In genomic region chr17:50593321-50593720, GRCh38 we compare ENCODE assay signal across 14 cellular contexts. TPM values are rescaled to one million over a fixed set of nuclear protein-coding genes. Genes with fewer than 3 reads are reported as not detected.
DNase-seq lines count a peak whose midpoint lies in the region; ATAC-seq, FAIRE-seq and TF ChIP-seq lines count a peak whose summit lies in the region.
"Had no signal": no experiment of that assay in that cellular context is flagged by ENCODE, and none has a peak within 500 bp of the region (broad histone marks: within the 10 kb centered on the region; RNA-seq: fewer than 3 reads in every experiment).

No MANE protein-coding gene starts in this region.

- no peak overlapping the region for H2AFZ ChIP-seq in HepG2 (ENCODE audit: low read length)

- H3K4me1 ChIP-seq in HepG2 (ENCODE audit: insufficient read depth, low read length) (peaks cover 28% of the 10 kb centered on the region), right lobe of liver (peaks cover 0 to 12% (median 0%) of the 10 kb centered on the region in 4 donors), foreskin keratinocyte (peaks cover 4% of the 10 kb centered on the region)

- no peak overlapping the region for H3K4me2 ChIP-seq in HepG2 (ENCODE audit: low read depth, low read length)

- ATAC-seq in HepG2 (peak; percentile 45), right lobe of liver (no peak), left ventricle myocardium superior (peak; percentile 73), foreskin keratinocyte (no peak)
- ATAC-seq: effector memory CD8-positive, alpha-beta T cell; naive thymus-derived CD4-positive, alpha-beta T cell; Panc1 had no signal

- peaks cover 34 to 94% of the 10 kb centered on the region in 2 experiments; a peak in 4 of 5 replicates for H3K27me3 ChIP-seq in HepG2 (ENCODE audit: control insufficient read depth in 1 of 2, insufficient read depth in 2 of 2, low read length in 2 of 2)
- H3K27me3 ChIP-seq in right lobe of liver: no peaks in the 10 kb centered on the region
- H3K27me3 ChIP-seq in foreskin keratinocyte: no peaks in the 10 kb centered on the region

- TF ChIP-seq POLR2A in HepG2 (IDR thresholded peaks at IDR 0.05; ENCODE audit: insufficient read depth in 1 of 2, low read depth in 2 of 2, low read length in 2 of 2) (no peak), right lobe of liver (IDR thresholded peaks at IDR 0.05) (no peak), lower leg skin (IDR thresholded peaks at IDR 0.05) (no peak)

- no peaks in the 10 kb centered on the region for H3K9me3 ChIP-seq in HepG2 (ENCODE audit: low read length)
- H3K9me3 ChIP-seq in right lobe of liver: no peaks in the 10 kb centered on the region

- FAIRE-seq in HepG2 (lab: Jason Lieb, UNC): no peak
- FAIRE-seq in urothelium cell line (lab: Jason Lieb, UNC): no peak

- POLR2A ChIA-PET in HepG2 (lab: Yijun Ruan, JAX): no interaction called here

- no peak for TF ChIP-seq EP300 in HepG2 (IDR thresholded peaks at IDR 0.05; ENCODE audit: low read depth in 2 of 2, low read length in 2 of 2)
- no peak for TF ChIP-seq EP300 in HepG2 (CRISPR knock-in tag; IDR thresholded peaks at IDR 0.05; ENCODE audit: borderline replicate concordance)

- H3K27ac ChIP-seq in HepG2 (ENCODE audit: extremely low read length, insufficient read depth, low read length) (no peak overlapping the region), right lobe of liver (no peak overlapping the region), foreskin keratinocyte (no peak overlapping the region)

- H3K79me2 ChIP-seq in HepG2 (ENCODE audit: insufficient read depth, low read length): no peaks in the 10 kb centered on the region

- intact Hi-C loops in HepG2 (cut with micrococcal nuclease; ENCODE audit: unreplicated experiment) (no loop called here), right lobe of liver (cut with DNase I) (no loop called here), left ventricle myocardium superior (cut with micrococcal nuclease) (no loop called here), lower leg skin (cut with DNase I; ENCODE audit: low total_unique reads) (no loop called here)

- CTCF ChIA-PET in HepG2 (lab: Yijun Ruan, JAX; ENCODE audit: low intra/inter-chr PET ratio, low total read pairs): no interaction called here

- H3K9ac ChIP-seq in HepG2 (ENCODE audit: insufficient read depth, low read depth, low read length): no peak overlapping the region

- no peaks in the 10 kb centered on the region; the same call in 1 of the 2 replicates for H4K20me1 ChIP-seq in HepG2 (ENCODE audit: insufficient read depth, low read length)

- no peak for TF ChIP-seq RAD21 in HepG2 (CRISPR knock-in tag; IDR thresholded peaks at IDR 0.05)

- no TSS peak for BruUV-seq in HepG2 (replicated peaks; lab: Mats Ljungman, UMichigan)

- 10% methylated on average over 6 of the region's 10 CpGs for WGBS in HepG2 (ENCODE audit: low lambda C conversion rate)
- 90% methylated on average over 2 of the region's 10 CpGs for WGBS in right lobe of liver (ENCODE audit: insufficient coverage, low coverage, low lambda C conversion rate, missing lambda C conversion rate)
- WGBS in lower leg skin, 2 donors: 69 to 75% methylated on average over 8 to 9 of the region's 10 CpGs

- in situ Hi-C loops in HepG2 (cut with HindIII; ENCODE audit: extremely low pct_ligation_motif_present, low pct_unique_long_range_greater_than_20kb): no loop called here

- H3K36me3 ChIP-seq in HepG2 (replicated peaks in 1 of 2; ENCODE audit: control insufficient read depth in 1 of 2, insufficient read depth in 2 of 2, low read length in 2 of 2) (no peaks in the 10 kb centered on the region; a peak in 1 of 5 replicates), right lobe of liver (no peaks in the 10 kb centered on the region)

- TF ChIP-seq CTCF in HepG2 (CRISPR knock-in tag; IDR thresholded peaks at IDR 0.05) (no peak), right lobe of liver (IDR thresholded peaks at IDR 0.05) (no peak), foreskin keratinocyte (conservative IDR thresholded peaks at IDR 0.05) (no peak), lower leg skin (IDR thresholded peaks at IDR 0.05) (no peak)

- no peak overlapping the region for H3K4me3 ChIP-seq in HepG2 (replicated peaks in 1 of 3; ENCODE audit: insufficient read depth in 1 of 3, low read depth in 2 of 3, low read length in 3 of 3)
- H3K4me3 ChIP-seq in right lobe of liver: no peak overlapping the region
- H3K4me3 ChIP-seq in lower leg skin (ENCODE audit: low read depth, poor library complexity, severe bottlenecking): no peak overlapping the region

- DNase-seq in HepG2 (ENCODE audit: low spot score): peak; percentile 21
- no peak for DNase-seq in right lobe of liver
- peak; percentile 90 for DNase-seq in NCI-H774 (lab: John Stamatoyannopoulos, UW)
- DNase-seq in left ventricle myocardium superior: peak; percentile 69
- no peak for DNase-seq in urothelium cell line (ENCODE audit: low spot score)
- DNase-seq in foreskin keratinocyte: no peak
- DNase-seq in RPMI8226: no peak
- DNase-seq in lower leg skin (ENCODE audit: low spot score in 2 of 2): no peak
- DNase-seq: activated CD4-positive, alpha-beta T cell treated with anti-CD3 and anti-CD28 coated beads for 1 hour; activated naive CD4-positive, alpha-beta T cell treated with anti-CD3 and anti-CD28 coated beads, Interleukin-2, amount 10 ng/mL, durations not matched to agents 7 days and 5 days; effector memory CD8-positive, alpha-beta T cell; naive thymus-derived CD4-positive, alpha-beta T cell; stimulated activated CD4-positive, alpha-beta T cell treated with anti-CD3 and anti-CD28 coated beads, Interleukin-4, amount 100 ng/mL, for 1 hour had no signal

RNA-seq across cellular contexts. Expression of gene CACNA1G, which starts 32.8 kb away (rescaled TPM):
- 0.02 TPM in 1 of 2 replicates, not detected in the other for total RNA-seq in HepG2 (2016; rRNA removed; fragmentation: Illumina TruSeq; extraction: Trizol)
- total RNA-seq in HepG2 (2016; cell fraction: cytosol; rRNA removed; fragmentation: Illumina TruSeq; extraction: Trizol; ENCODE audit: low read depth): not detected in 2 replicates
- total RNA-seq in HepG2 (2016; cell fraction: insoluble cytoplasmic fraction; rRNA removed; fragmentation: Illumina TruSeq; extraction: Trizol): not detected in 2 replicates
- total RNA-seq in HepG2 (2016; cell fraction: membrane; rRNA removed; fragmentation: Illumina TruSeq; extraction: Trizol): not detected in 2 replicates
- total RNA-seq in HepG2 (2016; cell fraction: nucleus; rRNA removed; fragmentation: Illumina TruSeq; extraction: Trizol): not detected in 2 replicates
- 0.01 TPM in 1 of 2 replicates, not detected in the other for polyA plus RNA-seq in HepG2 (2011; rRNA removed)
- 0.01 TPM in 1 of 2 replicates, not detected in the other for polyA plus RNA-seq in HepG2 (2011; cell fraction: cytosol; rRNA removed)
- 0.02 and 0.08 TPM in 2 replicates for polyA plus RNA-seq in HepG2 (2011; cell fraction: nucleus; rRNA removed)
- not detected in 2 replicates for polyA plus RNA-seq in HepG2 (2012)
- not detected in 2 replicates for polyA plus RNA-seq in HepG2 (2016; cell fraction: cytosol; fragmentation: Illumina TruSeq; extraction: Trizol; ENCODE audit: low read depth)
- not detected in 2 replicates for polyA plus RNA-seq in HepG2 (2016; cell fraction: insoluble cytoplasmic fraction; fragmentation: Illumina TruSeq; extraction: Trizol; ENCODE audit: low read depth)
- not detected in 2 replicates for polyA plus RNA-seq in HepG2 (2016; cell fraction: membrane; fragmentation: Illumina TruSeq; extraction: Trizol; ENCODE audit: low read depth)
- polyA plus RNA-seq in HepG2 (2016; cell fraction: nucleus; fragmentation: Illumina TruSeq; extraction: Trizol; ENCODE audit: insufficient read depth, low read depth): not detected in 2 replicates
- not detected in 2 replicates for polyA minus RNA-seq in HepG2 (2011; rRNA and poly(A)+ RNA removed; ENCODE audit: low replicate concordance)
- not detected in 2 replicates for polyA minus RNA-seq in HepG2 (2011; cell fraction: cytosol; rRNA and poly(A)+ RNA removed)
- not detected in 2 replicates for polyA minus RNA-seq in HepG2 (2011; cell fraction: nucleus; rRNA and poly(A)+ RNA removed)
- not detected for total RNA-seq in right lobe of liver
- 0.25 TPM for total RNA-seq in left ventricle myocardium superior
- total RNA-seq in foreskin keratinocyte: 0.20 and 0.28 TPM in 2 replicates
- 0.07 and 0.18 TPM in 2 replicates for polyA plus RNA-seq in foreskin keratinocyte
- 1 to 10 TPM; 1.3 to 3.1 (median 1.8) TPM for total RNA-seq in lower leg skin
- total RNA-seq: naive thymus-derived CD4-positive, alpha-beta T cell had no signal
- polyA plus RNA-seq: naive thymus-derived CD4-positive, alpha-beta T cell had no signal

RNA-seq across cellular contexts. Expression of gene ABCC3, which starts 41.4 kb away (rescaled TPM):
- total RNA-seq in HepG2 (2016; rRNA removed; fragmentation: Illumina TruSeq; extraction: Trizol) (18.0 and 25.2 TPM in 2 replicates), right lobe of liver (100 to 1,000 TPM; 146 to 286 (median 178) TPM), left ventricle myocardium superior (0.37 TPM), foreskin keratinocyte (22.5 and 28.4 TPM in 2 replicates), lower leg skin (10 to 100 TPM; 25.8 to 47.5 (median 35.2) TPM)
- total RNA-seq in HepG2 (2016; cell fraction: cytosol; rRNA removed; fragmentation: Illumina TruSeq; extraction: Trizol; ENCODE audit: low read depth): 13.3 and 13.8 TPM in 2 replicates
- 14.4 and 28.1 TPM in 2 replicates for total RNA-seq in HepG2 (2016; cell fraction: insoluble cytoplasmic fraction; rRNA removed; fragmentation: Illumina TruSeq; extraction: Trizol)
- total RNA-seq in HepG2 (2016; cell fraction: membrane; rRNA removed; fragmentation: Illumina TruSeq; extraction: Trizol): 23.1 and 25.2 TPM in 2 replicates
- total RNA-seq in HepG2 (2016; cell fraction: nucleus; rRNA removed; fragmentation: Illumina TruSeq; extraction: Trizol): 38.6 and 38.7 TPM in 2 replicates
- polyA plus RNA-seq in HepG2 (2011; rRNA removed) (50.5 and 50.7 TPM in 2 replicates), foreskin keratinocyte (19.7 and 24.1 TPM in 2 replicates)
- polyA plus RNA-seq in HepG2 (2011; cell fraction: cytosol; rRNA removed): 19.0 and 24.0 TPM in 2 replicates
- 331 and 391 TPM in 2 replicates for polyA plus RNA-seq in HepG2 (2011; cell fraction: nucleus; rRNA removed)
- polyA plus RNA-seq in HepG2 (2012): 15.7 and 38.4 TPM in 2 replicates
- 15.1 and 15.9 TPM in 2 replicates for polyA plus RNA-seq in HepG2 (2016; cell fraction: cytosol; fragmentation: Illumina TruSeq; extraction: Trizol; ENCODE audit: low read depth)
- polyA plus RNA-seq in HepG2 (2016; cell fraction: insoluble cytoplasmic fraction; fragmentation: Illumina TruSeq; extraction: Trizol; ENCODE audit: low read depth): 17.3 and 21.5 TPM in 2 replicates
- polyA plus RNA-seq in HepG2 (2016; cell fraction: membrane; fragmentation: Illumina TruSeq; extraction: Trizol; ENCODE audit: low read depth): 23.7 and 24.5 TPM in 2 replicates
- polyA plus RNA-seq in HepG2 (2016; cell fraction: nucleus; fragmentation: Illumina TruSeq; extraction: Trizol; ENCODE audit: insufficient read depth, low read depth): 84.3 and 87.4 TPM in 2 replicates
- 73.4 and 78.1 TPM in 2 replicates for polyA minus RNA-seq in HepG2 (2011; rRNA and poly(A)+ RNA removed; ENCODE audit: low replicate concordance)
- 10.9 and 17.8 TPM in 2 replicates for polyA minus RNA-seq in HepG2 (2011; cell fraction: cytosol; rRNA and poly(A)+ RNA removed)
- polyA minus RNA-seq in HepG2 (2011; cell fraction: nucleus; rRNA and poly(A)+ RNA removed): 61.9 and 63.1 TPM in 2 replicates
- polyA plus RNA-seq: naive thymus-derived CD4-positive, alpha-beta T cell had no signal

RNA-seq across cellular contexts. Expression of gene SPATA20, which starts 46.3 kb away (rescaled TPM):
- total RNA-seq in HepG2 (2016; rRNA removed; fragmentation: Illumina TruSeq; extraction: Trizol) (35.7 and 64.8 TPM in 2 replicates), right lobe of liver (100 to 1,000 TPM in 1 of 6 experiments, 10 to 100 TPM in 5; 29.6 to 203 (median 34.2) TPM), left ventricle myocardium superior (68.7 TPM), foreskin keratinocyte (33.8 and 53.6 TPM in 2 replicates), lower leg skin (10 to 100 TPM; 27.6 to 56.0 (median 40.6) TPM)
- total RNA-seq in HepG2 (2016; cell fraction: cytosol; rRNA removed; fragmentation: Illumina TruSeq; extraction: Trizol; ENCODE audit: low read depth): 38.7 and 45.5 TPM in 2 replicates
- 31.6 and 65.5 TPM in 2 replicates for total RNA-seq in HepG2 (2016; cell fraction: insoluble cytoplasmic fraction; rRNA removed; fragmentation: Illumina TruSeq; extraction: Trizol)
- total RNA-seq in HepG2 (2016; cell fraction: membrane; rRNA removed; fragmentation: Illumina TruSeq; extraction: Trizol): 64.2 and 68.5 TPM in 2 replicates
- 65.8 and 68.8 TPM in 2 replicates for total RNA-seq in HepG2 (2016; cell fraction: nucleus; rRNA removed; fragmentation: Illumina TruSeq; extraction: Trizol)
- polyA plus RNA-seq in HepG2 (2011; rRNA removed) (36.1 and 38.1 TPM in 2 replicates), foreskin keratinocyte (25.1 and 46.4 TPM in 2 replicates)
- 16.3 and 29.3 TPM in 2 replicates for polyA plus RNA-seq in HepG2 (2011; cell fraction: cytosol; rRNA removed)
- polyA plus RNA-seq in HepG2 (2011; cell fraction: nucleus; rRNA removed): 301 and 348 TPM in 2 replicates
- 22.4 and 25.0 TPM in 2 replicates for polyA plus RNA-seq in HepG2 (2012)
- 38.7 and 44.0 TPM in 2 replicates for polyA plus RNA-seq in HepG2 (2016; cell fraction: cytosol; fragmentation: Illumina TruSeq; extraction: Trizol; ENCODE audit: low read depth)
- 36.7 and 39.9 TPM in 2 replicates for polyA plus RNA-seq in HepG2 (2016; cell fraction: insoluble cytoplasmic fraction; fragmentation: Illumina TruSeq; extraction: Trizol; ENCODE audit: low read depth)
- 62.1 and 66.1 TPM in 2 replicates for polyA plus RNA-seq in HepG2 (2016; cell fraction: membrane; fragmentation: Illumina TruSeq; extraction: Trizol; ENCODE audit: low read depth)
- polyA plus RNA-seq in HepG2 (2016; cell fraction: nucleus; fragmentation: Illumina TruSeq; extraction: Trizol; ENCODE audit: insufficient read depth, low read depth): 150 and 152 TPM in 2 replicates
- 11.3 and 57.4 TPM in 2 replicates for polyA minus RNA-seq in HepG2 (2011; rRNA and poly(A)+ RNA removed; ENCODE audit: low replicate concordance)
- polyA minus RNA-seq in HepG2 (2011; cell fraction: cytosol; rRNA and poly(A)+ RNA removed): 12.1 and 17.9 TPM in 2 replicates
- polyA minus RNA-seq in HepG2 (2011; cell fraction: nucleus; rRNA and poly(A)+ RNA removed): 52.6 and 68.2 TPM in 2 replicates

Comparison
In these comparisons a context has a peak if more than half of its experiments do, and no peak if none do; other contexts are left out.
1. ATAC-seq: peak in HepG2 (single experiment) and left ventricle myocardium superior (single experiment); none in right lobe of liver (0 of 4) and foreskin keratinocyte (single experiment).
2. DNase-seq: peak in HepG2 (single experiment), NCI-H774 (single experiment) and left ventricle myocardium superior (single experiment); none in right lobe of liver (0 of 3), urothelium cell line (single experiment), foreskin keratinocyte (0 of 2), RPMI8226 (single experiment) and lower leg skin (0 of 2).
3. RNA of gene ABCC3, which starts 41.4 kb away (total RNA-seq): 146 to 286 TPM in right lobe of liver, 25.8 to 47.5 TPM in lower leg skin, 13.3 to 38.7 TPM in HepG2 and 22.5 to 28.4 TPM in foreskin keratinocyte; 0.37 TPM in left ventricle myocardium superior (single experiment); every median in the first group is over 10 times any median in the second.